ENCODE assay signal across 15 cellular contexts in the genomic region with DNA sequence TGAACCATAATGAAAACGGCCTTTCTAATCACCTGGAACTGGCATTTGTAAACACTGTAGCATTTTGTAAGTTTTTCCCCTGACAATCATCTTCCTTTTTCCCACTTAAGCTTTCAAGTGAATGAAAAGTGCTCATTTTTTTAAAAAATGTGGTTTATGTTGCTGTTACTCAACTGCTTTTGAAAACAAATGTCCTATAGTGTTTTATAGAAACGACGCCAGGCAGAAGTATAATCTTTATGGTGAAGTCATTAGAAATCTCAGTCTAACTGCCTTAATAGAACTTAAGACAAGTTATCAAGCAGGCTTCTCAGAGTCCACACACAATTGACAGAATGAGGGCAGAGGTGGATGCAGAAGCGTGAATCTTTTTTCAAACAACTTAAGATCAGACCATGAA.
DNase-seq lines count a peak whose midpoint lies in the region; ATAC-seq and TF ChIP-seq lines count a peak whose summit lies in the region.
"Had no signal": no experiment of that assay in that cellular context is flagged by ENCODE, and none has a peak within 500 bp of the region (broad histone marks: within the 10 kb centered on the region; RNA-seq: fewer than 3 reads in every experiment).

No MANE protein-coding gene starts in this region.

- peak overlapping the region; percentile 22 for H3K27ac Mint-ChIP-seq in central memory CD8-positive, alpha-beta T cell (ENCODE audit: low read depth)
- peak overlapping the region in 2 of 3 experiments; percentile 3 to 10 for H3K27ac Mint-ChIP-seq in nephron

- no peaks in the 10 kb centered on the region for H3K9me3 Mint-ChIP-seq in central memory CD8-positive, alpha-beta T cell
- H3K9me3 Mint-ChIP-seq in nephron, result no peaks in the 10 kb centered on the region
- H3K9me3 Mint-ChIP-seq: CD4-positive, alpha-beta memory T cell had no signal

- DNase-seq in COLO829 (ENCODE audit: low spot score) (peak; percentile 50), GDM1 (lab: John Stamatoyannopoulos, UW) (no peak), BE2C (no peak), Kasumi-1 (lab: John Stamatoyannopoulos, UW) (no peak)
- no peak for DNase-seq in central memory CD8-positive, alpha-beta T cell (ENCODE audit: low spot score in 2 of 2)
- DNase-seq: C1 segment of cervical spinal cord; Caco-2; CD4-positive, alpha-beta memory T cell; DMS153; DND-41; GM23248; H7; HCEC 1CT had no signal

- H3K36me3 ChIP-seq in BE2C, result no peaks in the 10 kb centered on the region

- no peak overlapping the region for H3K4me3 ChIP-seq in BE2C (ENCODE audit: low read depth, low read length)
- H3K4me3 ChIP-seq: GM12878, GM23248 had no signal

- H3K4me1 Mint-ChIP-seq in central memory CD8-positive, alpha-beta T cell, result peaks cover 8% of the 10 kb centered on the region
- peaks cover 27% of the 10 kb centered on the region for H3K4me1 Mint-ChIP-seq in nephron

- H3K9me3 ChIP-seq in BE2C, result no peaks in the 10 kb centered on the region
- H3K9me3 ChIP-seq: Caco-2 had no signal

- H3K27me3 ChIP-seq in BE2C, result no peaks in the 10 kb centered on the region

- peaks cover 62% of the 10 kb centered on the region for H3K36me3 Mint-ChIP-seq in central memory CD8-positive, alpha-beta T cell (ENCODE audit: insufficient read depth)
- peaks cover 56% of the 10 kb centered on the region for H3K36me3 Mint-ChIP-seq in nephron (ENCODE audit: low read depth)

- ATAC-seq in central memory CD8-positive, alpha-beta T cell (replicated peaks; ENCODE audit: extremely low read depth, poor library complexity, severe bottlenecking), result no peak
- ATAC-seq: GM12878 had no signal

- no peak for TF ChIP-seq CTCF in nephron (IDR thresholded peaks at IDR 0.05; ENCODE audit: unreplicated experiment in 3 of 3)
- TF ChIP-seq CTCF in BE2C (IDR thresholded peaks at IDR 0.05; ENCODE audit: low read depth, low read length), result no peak

- no peaks in the 10 kb centered on the region for H3K4me1 ChIP-seq in BE2C
- H3K4me1 ChIP-seq: Caco-2 had no signal

- H3K4me3 Mint-ChIP-seq in central memory CD8-positive, alpha-beta T cell, result no peak overlapping the region
- no peak overlapping the region for H3K4me3 Mint-ChIP-seq in nephron
- H3K4me3 Mint-ChIP-seq: CD4-positive, alpha-beta memory T cell had no signal

- H3K27me3 Mint-ChIP-seq in central memory CD8-positive, alpha-beta T cell, result no peaks in the 10 kb centered on the region
- H3K27me3 Mint-ChIP-seq in nephron (ENCODE audit: low read depth), result no peaks in the 10 kb centered on the region
- H3K27me3 Mint-ChIP-seq: CD4-positive, alpha-beta memory T cell had no signal
